In the genomic region with DNA sequence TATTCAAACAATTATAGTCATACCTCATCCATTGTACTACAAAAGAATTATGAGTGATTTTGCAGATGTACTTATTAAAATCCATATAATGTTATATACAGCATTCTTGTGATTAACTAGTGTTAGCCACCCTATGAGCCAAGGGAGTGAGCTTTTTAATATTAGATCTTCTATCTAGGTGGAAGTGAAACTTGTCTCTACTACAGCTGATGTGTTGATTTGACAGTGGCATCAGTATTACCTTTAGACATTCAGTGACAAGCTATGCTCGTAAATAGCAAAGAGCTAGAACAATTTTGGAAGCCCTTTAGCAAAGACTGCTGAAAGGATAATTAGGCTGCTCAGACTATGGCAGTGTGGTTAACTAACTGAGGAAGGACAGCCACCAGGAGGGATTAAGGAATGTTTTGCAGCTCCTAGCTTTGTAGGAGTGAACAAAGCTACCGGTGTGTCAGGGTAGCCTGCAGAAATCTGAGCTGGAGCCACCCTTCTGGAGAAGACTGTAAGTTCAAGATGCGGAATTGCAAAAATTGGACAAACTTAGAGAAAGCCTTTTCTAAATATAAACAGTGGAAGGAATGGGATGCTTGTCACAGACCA, we compare ENCODE assay signal across 18 cellular contexts.
A peak's percentile ranks its signal among the peaks of the same experiment; 100 is the strongest.
DNase-seq lines count a peak whose midpoint lies in the region; ATAC-seq lines count a peak whose summit lies in the region.
"Had no signal": no experiment of that assay in that cellular context is flagged by ENCODE, and none has a peak within 500 bp of the region (broad histone marks: within the 10 kb centered on the region; RNA-seq: fewer than 3 reads in every experiment).

No MANE protein-coding gene starts in this region.

- no peaks in the 10 kb centered on the region for H3K27me3 Mint-ChIP-seq in memory B cell

- peaks cover 7% of the 10 kb centered on the region for H3K36me3 Mint-ChIP-seq in memory B cell

- DNase-seq in NOMO-1 treated with DMSO at 0.1 percent for 48 hours (lab: John Stamatoyannopoulos, UW; ENCODE audit: unreplicated experiment) (peak; percentile 40), NOMO-1 treated with dmso at 0.1 percent for 144 hours (lab: John Stamatoyannopoulos, UW; ENCODE audit: unreplicated experiment) (no peak), NAMALWA (ENCODE audit: low spot score) (peak; percentile 30), memory B cell (ENCODE audit: low spot score in 2 of 2) (no peak), DMS79 (lab: John Stamatoyannopoulos, UW) (no peak), NCI-H748 (lab: John Stamatoyannopoulos, UW; ENCODE audit: unreplicated experiment) (no peak), globus pallidus (ENCODE audit: low spot score) (no peak)
- DNase-seq: DND-41, GDM1, KBM-7, NCI-H1105, NCI-H1694, NCI-H2107, NCI-H526 treated with DMSO at 0.1 percent for 48 hours, SHP77, SK-N-SH had no signal

- H3K27ac Mint-ChIP-seq in memory B cell: no peak overlapping the region

- peaks cover 15% of the 10 kb centered on the region for H3K4me1 Mint-ChIP-seq in memory B cell

- ATAC-seq in memory B cell (ENCODE audit: low read depth): peak; percentile 85
- no peak for ATAC-seq in activated CD4-positive, CD25-positive, alpha-beta regulatory T cell treated with anti-CD3 and anti-CD28 coated beads, Interleukin-2, amount 50 U/mL, for 24 hours
- ATAC-seq: Panc1 had no signal

- no peak overlapping the region for H3K4me3 Mint-ChIP-seq in memory B cell

- no peaks in the 10 kb centered on the region for H3K9me3 Mint-ChIP-seq in memory B cell

Comparison
In these comparisons a context has a peak if more than half of its experiments do, and no peak if none do; other contexts are left out.
1. DNase-seq: peak in NOMO-1 treated with DMSO at 0.1 percent for 48 hours (single experiment) and NAMALWA (single experiment); none in NOMO-1 treated with dmso at 0.1 percent for 144 hours (single experiment), memory B cell (0 of 2), DMS79 (single experiment), NCI-H748 (single experiment) and globus pallidus (single experiment).